ENCODE assay signal across 15 cellular contexts in genomic region chr3:171694888-171695287, GRCh38.
"Had no signal": no experiment of that assay in that cellular context is flagged by ENCODE, and none has a peak within 500 bp of the region (broad histone marks: within the 10 kb centered on the region; RNA-seq: fewer than 3 reads in every experiment).

No MANE protein-coding gene starts in this region.

- ATAC-seq: gastroesophageal sphincter, natural killer cell had no signal

- DNase-seq: effector memory CD4-positive, alpha-beta T cell; foreskin fibroblast; glutamatergic neuron; mammary epithelial cell; natural killer cell; sigmoid colon; stimulated activated CD4-positive, alpha-beta T cell treated with anti-CD3 and anti-CD28 coated beads, Interleukin-2, amount 100 ng/mL, for 48 hours; stimulated activated naive CD4-positive, alpha-beta T cell treated with Interleukin-2 at 50 U/mL for 16 hours had no signal

- H3K9me3 ChIP-seq: esophagus muscularis mucosa, gastroesophageal sphincter, right atrium auricular region, sigmoid colon had no signal

- H3K4me3 ChIP-seq: esophagus muscularis mucosa, gastroesophageal sphincter, right atrium auricular region, sigmoid colon, skin epidermis had no signal

- H3K4me1 ChIP-seq: right atrium auricular region had no signal

- H3K27me3 ChIP-seq: esophagus muscularis mucosa, gastroesophageal sphincter, right atrium auricular region, sigmoid colon had no signal

- H3K27ac ChIP-seq: epithelial cell of prostate, esophagus muscularis mucosa, gastroesophageal sphincter, right atrium auricular region, sigmoid colon, skin epidermis had no signal

- H3K36me3 ChIP-seq: sigmoid colon had no signal

- FAIRE-seq: endometrium, urothelium cell line had no signal
